In genomic region chr17:74471341-74471740, GRCh38 we compare ENCODE assay signal across 1 cellular context.
TF ChIP-seq lines count a peak whose summit lies in the region.

No MANE protein-coding gene starts in this region.

TF ChIP-seq in HepG2, 621 proteins besides CTCF, POLR2A, EP300 and RAD21:
- TF ChIP-seq FOXJ3 (CRISPR knock-in tag; IDR thresholded peaks at IDR 0.05; ENCODE audit: borderline replicate concordance) (no peak), ZNF768 (CRISPR knock-in tag; IDR thresholded peaks at IDR 0.05) (peak; percentile 57; the same call in 1 of the 2 replicates), LCORL (IDR thresholded peaks at IDR 0.05) (no peak), LCORL (CRISPR knock-in tag; IDR thresholded peaks at IDR 0.05) (no peak), TP53 (CRISPR knock-in tag; conservative IDR thresholded peaks at IDR 0.05) (no peak), ZNF747 (CRISPR knock-in tag; IDR thresholded peaks at IDR 0.05; ENCODE audit: borderline replicate concordance) (no peak)
